In genomic region chr14:77125275-77126073, GRCh38 we compare ENCODE assay signal across 8 cellular contexts. TPM values are rescaled to one million over a fixed set of nuclear protein-coding genes. Genes with fewer than 3 reads are reported as not detected.
A peak's percentile ranks its signal among the peaks of the same experiment; 100 is the strongest.
DNase-seq lines count a peak whose midpoint lies in the region; ATAC-seq lines count a peak whose summit lies in the region.

No MANE protein-coding gene starts in this region.

- CTCF ChIA-PET in activated CD4-positive, alpha-beta memory T cell treated with anti-CD3 and anti-CD28 coated beads, Interleukin-2, amount 10 ng/mL, durations not matched to agents 7 days and 5 days (lab: Charles Lee) = interaction anchor here (0.7 to 1.7 kb wide), 4 partner anchors 9 to 409 kb away, joined by 3 to 6 read pairs (median 3); no protein-coding TSS in a partner anchor

- POLR2A ChIA-PET in activated CD4-positive, alpha-beta memory T cell treated with anti-CD3 and anti-CD28 coated beads, Interleukin-2, amount 10 ng/mL, durations not matched to agents 7 days and 5 days (lab: Charles Lee) = interaction anchor here (0.7 to 1.1 kb wide), 2 partner anchors 11 to 27 kb away, joined by 3 read pairs; partner anchors contain the start of gene CIPC

- peaks cover 2% of the 10 kb centered on the region for H3K36me3 Mint-ChIP-seq in activated CD4-positive, alpha-beta memory T cell treated with anti-CD3 and anti-CD28 coated beads, Interleukin-2, amount 10 ng/mL, durations not matched to agents 7 days and 5 days (ENCODE audit: low read depth)
- peaks cover 1 to 3% of the 10 kb centered on the region in 2 donors for H3K36me3 Mint-ChIP-seq in stimulated activated naive B cell treated with anti-CD40 and anti-IgM and Interleukin-4, amounts not matched to agents 10 μg/mL and 1 μg/mL and 100 μg/mL, for 72 hours

- peaks cover 37% of the 10 kb centered on the region for H3K4me1 Mint-ChIP-seq in activated CD4-positive, alpha-beta memory T cell treated with anti-CD3 and anti-CD28 coated beads, Interleukin-2, amount 10 ng/mL, durations not matched to agents 7 days and 5 days
- peaks cover 47 to 59% of the 10 kb centered on the region in 2 donors for H3K4me1 Mint-ChIP-seq in stimulated activated naive B cell treated with anti-CD40 and anti-IgM and Interleukin-4, amounts not matched to agents 10 μg/mL and 1 μg/mL and 100 μg/mL, for 72 hours

- H3K9me3 ChIP-seq in iPS-18c (ENCODE audit: control insufficient read depth, insufficient read depth, low read length) = no peaks in the 10 kb centered on the region

- H3K4me3 Mint-ChIP-seq in activated CD4-positive, alpha-beta memory T cell treated with anti-CD3 and anti-CD28 coated beads, Interleukin-2, amount 10 ng/mL, durations not matched to agents 7 days and 5 days = peak overlapping the region; percentile 41
- H3K4me3 Mint-ChIP-seq in stimulated activated naive B cell treated with anti-CD40 and anti-IgM and Interleukin-4, amounts not matched to agents 10 μg/mL and 1 μg/mL and 100 μg/mL, for 72 hours = peak overlapping the region; percentile 67 to 79

- H3K27ac Mint-ChIP-seq in activated CD4-positive, alpha-beta memory T cell treated with anti-CD3 and anti-CD28 coated beads, Interleukin-2, amount 10 ng/mL, durations not matched to agents 7 days and 5 days = no peak overlapping the region
- H3K27ac Mint-ChIP-seq in stimulated activated naive B cell treated with anti-CD40 and anti-IgM and Interleukin-4, amounts not matched to agents 10 μg/mL and 1 μg/mL and 100 μg/mL, for 72 hours = peak overlapping the region; percentile 26

- DNase-seq in NCI-H1417 (lab: John Stamatoyannopoulos, UW) (peak in 2 of 3 experiments; percentile 41 to 66), NCI-H1417 treated with DMSO at 0.1 percent for 48 hours (lab: John Stamatoyannopoulos, UW) (no peak), HuH-7.5 (ENCODE audit: low spot score) (no peak), NCI-H1105 (lab: John Stamatoyannopoulos, UW) (no peak)
- DNase-seq in activated CD4-positive, alpha-beta memory T cell treated with anti-CD3 and anti-CD28 coated beads, Interleukin-2, amount 10 ng/mL, durations not matched to agents 7 days and 5 days = no peak
- DNase-seq in stimulated activated naive B cell treated with anti-CD40 and anti-IgM and Interleukin-4, amounts not matched to agents 10 μg/mL and 1 μg/mL and 100 μg/mL, for 72 hours = no peak

- peak overlapping the region; percentile 58 for H3K4me3 ChIP-seq in iPS-18c (ENCODE audit: insufficient read depth, low read depth, low read length)

- ATAC-seq in stimulated activated naive B cell treated with anti-CD40 and anti-IgM and Interleukin-4, amounts not matched to agents 10 μg/mL and 1 μg/mL and 100 μg/mL, for 72 hours (replicated peaks) = no peak
- no peak for ATAC-seq in GM21528 (IDR thresholded peaks at IDR 0.05; ENCODE audit: low FRiP score, unreplicated experiment)

- no peaks in the 10 kb centered on the region for H3K9me3 Mint-ChIP-seq in activated CD4-positive, alpha-beta memory T cell treated with anti-CD3 and anti-CD28 coated beads, Interleukin-2, amount 10 ng/mL, durations not matched to agents 7 days and 5 days
- H3K9me3 Mint-ChIP-seq in stimulated activated naive B cell treated with anti-CD40 and anti-IgM and Interleukin-4, amounts not matched to agents 10 μg/mL and 1 μg/mL and 100 μg/mL, for 72 hours = no peaks in the 10 kb centered on the region

- peaks cover 43% of the 10 kb centered on the region for H3K27me3 Mint-ChIP-seq in activated CD4-positive, alpha-beta memory T cell treated with anti-CD3 and anti-CD28 coated beads, Interleukin-2, amount 10 ng/mL, durations not matched to agents 7 days and 5 days
- peaks cover 21 to 32% of the 10 kb centered on the region in 2 donors for H3K27me3 Mint-ChIP-seq in stimulated activated naive B cell treated with anti-CD40 and anti-IgM and Interleukin-4, amounts not matched to agents 10 μg/mL and 1 μg/mL and 100 μg/mL, for 72 hours

RNA-seq across cellular contexts. Expression of gene ZDHHC22, which starts 16.1 kb away (rescaled TPM):
- not detected for total RNA-seq in activated CD4-positive, alpha-beta memory T cell treated with anti-CD3 and anti-CD28 coated beads, Interleukin-2, amount 10 ng/mL, durations not matched to agents 7 days and 5 days

RNA-seq across cellular contexts. Expression of gene CIPC, which starts 27.4 kb away (rescaled TPM):
- 10 to 100 TPM in 1 of 2 experiments, 1 to 10 TPM in 1; 9.6 to 12.8 TPM for total RNA-seq in activated CD4-positive, alpha-beta memory T cell treated with anti-CD3 and anti-CD28 coated beads, Interleukin-2, amount 10 ng/mL, durations not matched to agents 7 days and 5 days

RNA-seq across cellular contexts. Expression of gene TMEM63C, which starts 56.1 kb away (rescaled TPM):
- 1 to 10 TPM; 1.5 to 1.9 TPM for total RNA-seq in activated CD4-positive, alpha-beta memory T cell treated with anti-CD3 and anti-CD28 coated beads, Interleukin-2, amount 10 ng/mL, durations not matched to agents 7 days and 5 days

Comparison
In these comparisons a context has a peak if more than half of its experiments do, and no peak if none do; other contexts are left out.
1. DNase-seq: peak in NCI-H1417 (2 of 3); none in NCI-H1417 treated with DMSO at 0.1 percent for 48 hours (single experiment), activated CD4-positive, alpha-beta memory T cell treated with anti-CD3 and anti-CD28 coated beads, Interleukin-2, amount 10 ng/mL, durations not matched to agents 7 days and 5 days (single experiment), stimulated activated naive B cell treated with anti-CD40 and anti-IgM and Interleukin-4, amounts not matched to agents 10 μg/mL and 1 μg/mL and 100 μg/mL, for 72 hours (single experiment), HuH-7.5 (single experiment) and NCI-H1105 (single experiment).